ENCODE assay signal across 4 cellular contexts in genomic region chr19:16712295-16712694, GRCh38. TPM values are rescaled to one million over a fixed set of nuclear protein-coding genes. Genes with fewer than 3 reads are reported as not detected.
"Had no signal": no experiment of that assay in that cellular context is flagged by ENCODE, and none has a peak within 500 bp of the region (broad histone marks: within the 10 kb centered on the region; RNA-seq: fewer than 3 reads in every experiment).

No MANE protein-coding gene starts in this region.

RNA-seq across cellular contexts. Expression of gene NWD1, which starts 7.4 kb away (rescaled TPM):
- total RNA-seq: LHCN-M2, Right ventricle myocardium inferior, RPMI7951, SJCRH30 had no signal
